Comparison of ENCODE assay signal across 26 cellular contexts in the genomic region with DNA sequence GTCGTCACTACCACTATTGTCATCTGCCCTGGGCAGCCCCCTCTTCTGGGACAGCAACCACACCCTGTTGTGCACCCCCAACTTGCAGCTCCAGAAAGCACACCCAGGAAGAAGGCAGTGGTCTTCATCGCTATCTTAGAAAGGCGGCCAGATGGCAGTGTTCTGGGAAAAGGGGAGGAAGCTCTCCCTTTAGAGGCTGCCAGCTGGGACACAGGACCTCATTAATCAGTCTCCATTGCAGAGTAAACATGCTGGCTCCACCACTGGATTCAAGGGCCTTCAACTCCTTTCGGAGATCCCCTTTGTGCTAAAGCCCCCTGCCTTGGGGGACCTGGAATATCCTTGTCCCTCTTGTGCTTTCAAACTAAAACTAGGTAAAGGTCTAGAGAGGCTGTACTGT.
DNase-seq lines count a peak whose midpoint lies in the region; ATAC-seq and TF ChIP-seq lines count a peak whose summit lies in the region.
"Had no signal": no experiment of that assay in that cellular context is flagged by ENCODE, and none has a peak within 500 bp of the region (broad histone marks: within the 10 kb centered on the region; RNA-seq: fewer than 3 reads in every experiment).

No MANE protein-coding gene starts in this region.

- H3K27ac ChIP-seq in lower lobe of right lung = no peak overlapping the region
- H3K27ac ChIP-seq: 22Rv1, body of pancreas, C4-2B, esophagus squamous epithelium, heart left ventricle, transverse colon had no signal

- DNase-seq in NCI-H1417 (lab: John Stamatoyannopoulos, UW) (peak in 2 of 3 experiments; percentile 20 to 52), NCI-H1417 treated with DMSO at 0.1 percent for 48 hours (lab: John Stamatoyannopoulos, UW) (no peak), DMS 273 (lab: John Stamatoyannopoulos, UW; ENCODE audit: unreplicated experiment) (peak; percentile 85), NCI-H69 (lab: John Stamatoyannopoulos, UW) (peak; percentile 78), lower lobe of right lung (peak; percentile 6), NCI-H187 (lab: John Stamatoyannopoulos, UW) (no peak)
- no peak for DNase-seq in activated CD4-positive, alpha-beta T cell treated with anti-CD3 and anti-CD28 coated beads for 4 hours
- DNase-seq: activated CD4-positive, alpha-beta T cell treated with anti-CD3 and anti-CD28 coated beads, Interleukin-2, amount 10 ng/mL, durations not matched to agents 24 days and 14 days; activated CD8-positive, alpha-beta memory T cell treated with anti-CD3 and anti-CD28 coated beads for 24 hours; activated naive CD4-positive, alpha-beta T cell; body of pancreas; cerebellar nuclear complex; DMS79; esophagus squamous epithelium; foreskin melanocyte; NCI-H146; NCI-H748 treated with DMSO at 0.1 percent for 48 hours; occipital lobe; transverse colon had no signal

- ATAC-seq in lower lobe of right lung = no peak
- no peak for ATAC-seq in HG02973 (IDR thresholded peaks at IDR 0.05; ENCODE audit: unreplicated experiment)
- ATAC-seq: body of pancreas; HCT116; heart left ventricle; stimulated activated effector memory CD8-positive, alpha-beta T cell treated with anti-CD3 and anti-CD28 coated beads, Interleukin-12 subunit alpha, Interleukin-12 subunit beta, amount 100 ng/mL, for 72 hours had no signal

- no peak for TF ChIP-seq CTCF in lower lobe of right lung (IDR thresholded peaks at IDR 0.05)

- H3K9me3 ChIP-seq in lower lobe of right lung = no peaks in the 10 kb centered on the region
- H3K9me3 ChIP-seq: body of pancreas, Caco-2, esophagus squamous epithelium, heart left ventricle, transverse colon had no signal

- peaks cover 11% of the 10 kb centered on the region for H3K27me3 ChIP-seq in lower lobe of right lung (ENCODE audit: low read depth)
- H3K27me3 ChIP-seq: body of pancreas, transverse colon had no signal

- intact Hi-C loops in lower lobe of right lung (cut with DNase I) = no loop called here

- no peaks in the 10 kb centered on the region for H3K4me1 ChIP-seq in lower lobe of right lung
- H3K4me1 ChIP-seq: body of pancreas, Caco-2, esophagus squamous epithelium, heart left ventricle, transverse colon had no signal

- no peak overlapping the region for H3K4me3 ChIP-seq in lower lobe of right lung
- H3K4me3 ChIP-seq: body of pancreas, esophagus squamous epithelium, heart left ventricle, transverse colon had no signal

- no peaks in the 10 kb centered on the region for H3K36me3 ChIP-seq in lower lobe of right lung
- H3K36me3 ChIP-seq: esophagus squamous epithelium, heart left ventricle, transverse colon had no signal

Comparison
In these comparisons a context has a peak if more than half of its experiments do, and no peak if none do; other contexts are left out.
1. DNase-seq: peak in NCI-H1417 (2 of 3), DMS 273 (single experiment), NCI-H69 (single experiment) and lower lobe of right lung (single experiment); none in NCI-H1417 treated with DMSO at 0.1 percent for 48 hours (single experiment), NCI-H187 (0 of 2) and activated CD4-positive, alpha-beta T cell treated with anti-CD3 and anti-CD28 coated beads for 4 hours (0 of 2).